Comparison of ENCODE assay signal across 11 cellular contexts in the genomic region with DNA sequence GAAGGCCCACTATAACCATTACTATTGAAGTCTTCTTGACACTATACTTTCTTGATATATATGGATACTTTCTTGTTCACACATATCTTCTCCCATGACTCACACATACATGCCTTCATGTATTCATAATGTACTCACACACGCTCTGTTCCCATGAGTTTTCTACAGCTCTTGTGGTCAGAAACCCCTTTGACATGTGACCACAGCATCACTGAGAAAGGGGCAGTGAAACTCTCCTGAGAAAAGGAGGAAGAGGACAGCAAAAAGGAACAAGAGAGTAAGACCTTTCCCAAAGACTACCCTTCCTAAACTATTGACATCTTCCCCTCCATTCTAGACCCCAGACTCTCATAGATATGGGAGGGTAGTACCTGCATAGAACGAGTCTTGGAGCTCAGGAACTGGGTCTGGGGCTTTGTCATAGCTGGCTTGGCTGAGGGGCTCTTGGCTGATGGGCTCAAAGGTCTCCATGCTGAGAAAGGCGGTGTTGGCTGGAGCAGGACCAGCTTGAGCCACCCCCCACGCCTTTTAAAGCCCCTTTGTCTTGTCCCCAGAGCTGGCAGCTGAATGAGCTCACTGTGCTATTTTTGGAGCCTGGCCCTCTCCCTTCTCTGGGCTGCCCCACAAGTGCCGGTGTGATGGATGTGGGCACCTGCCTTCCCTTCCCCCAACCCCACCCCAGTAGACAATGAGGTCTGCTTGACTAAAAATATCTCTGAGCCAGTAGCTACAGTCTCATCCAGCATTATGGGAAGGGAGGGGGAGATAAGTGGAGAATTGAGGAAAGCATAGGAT. TPM values are rescaled to one million over a fixed set of nuclear protein-coding genes. Genes with fewer than 3 reads are reported as not detected.
DNase-seq lines count a peak whose midpoint lies in the region; ATAC-seq and TF ChIP-seq lines count a peak whose summit lies in the region.
"Had no signal": no experiment of that assay in that cellular context is flagged by ENCODE, and none has a peak within 500 bp of the region (broad histone marks: within the 10 kb centered on the region; RNA-seq: fewer than 3 reads in every experiment).

No MANE protein-coding gene starts in this region.

- intact Hi-C loops in Right ventricle myocardium inferior (cut with DNase I) (loop anchor here (5.0 kb wide), 1 partner anchor 67 kb away; no protein-coding TSS in a partner anchor), tibial artery (cut with DNase I; ENCODE audit: low total_unique reads) (no loop called here)
- intact Hi-C loops in activated CD4-positive, alpha-beta T cell treated with anti-CD3 and anti-CD28 coated beads, Interleukin-2, amount 10 ng/mL, durations not matched to agents 24 days and 14 days (cut with micrococcal nuclease), result no loop called here

- peaks cover 3% of the 10 kb centered on the region for H3K27me3 Mint-ChIP-seq in activated naive CD8-positive, alpha-beta T cell treated with anti-CD3 and anti-CD28 coated beads, Interleukin-2, amount 50 U/mL, for 24 hours
- H3K27me3 Mint-ChIP-seq in activated naive CD8-positive, alpha-beta T cell treated with anti-CD3 and anti-CD28 coated beads for 36 hours, result peaks cover 13% of the 10 kb centered on the region
- peaks cover 3% of the 10 kb centered on the region for H3K27me3 Mint-ChIP-seq in activated CD4-positive, alpha-beta T cell treated with anti-CD3 and anti-CD28 coated beads, Interleukin-2, amount 10 ng/mL, durations not matched to agents 24 days and 14 days

- H3K4me3 ChIP-seq in tibial artery, result no peak overlapping the region

- H3K36me3 ChIP-seq in tibial artery, result no peaks in the 10 kb centered on the region

- TF ChIP-seq CTCF in tibial artery (IDR thresholded peaks at IDR 0.05), result no peak

- no peaks in the 10 kb centered on the region for H3K36me3 Mint-ChIP-seq in activated naive CD8-positive, alpha-beta T cell treated with anti-CD3 and anti-CD28 coated beads, Interleukin-2, amount 50 U/mL, for 24 hours (ENCODE audit: low read depth)
- H3K36me3 Mint-ChIP-seq in activated naive CD8-positive, alpha-beta T cell treated with anti-CD3 and anti-CD28 coated beads for 36 hours, result no peaks in the 10 kb centered on the region
- no peaks in the 10 kb centered on the region for H3K36me3 Mint-ChIP-seq in activated CD4-positive, alpha-beta T cell treated with anti-CD3 and anti-CD28 coated beads, Interleukin-2, amount 10 ng/mL, durations not matched to agents 24 days and 14 days (ENCODE audit: low read depth)
- H3K36me3 Mint-ChIP-seq: activated naive CD8-positive, alpha-beta T cell treated with anti-CD3 and anti-CD28 coated beads, Interleukin-2, amount 10 ng/mL, durations not matched to agents 7 days and 5 days had no signal

- no peak for DNase-seq in activated naive CD8-positive, alpha-beta T cell treated with anti-CD3 and anti-CD28 coated beads, Interleukin-2, amount 50 U/mL, for 24 hours
- DNase-seq in activated naive CD8-positive, alpha-beta T cell treated with anti-CD3 and anti-CD28 coated beads for 36 hours, result no peak
- DNase-seq in NOMO-1 treated with DMSO at 0.1 percent for 48 hours (lab: John Stamatoyannopoulos, UW; ENCODE audit: unreplicated experiment), result peak; percentile 92
- no peak for DNase-seq in Right ventricle myocardium inferior (ENCODE audit: missing footprints)
- no peak for DNase-seq in tibial artery
- no peak for DNase-seq in activated CD4-positive, alpha-beta T cell treated with anti-CD3 and anti-CD28 coated beads, Interleukin-2, amount 10 ng/mL, durations not matched to agents 24 days and 14 days
- DNase-seq in 8988T, result no peak
- DNase-seq in HT-29 (ENCODE audit: low spot score), result no peak
- DNase-seq: activated naive CD8-positive, alpha-beta T cell treated with anti-CD3 and anti-CD28 coated beads, Interleukin-2, amount 10 ng/mL, durations not matched to agents 7 days and 5 days; CD4-positive, alpha-beta T cell; SW 1271 had no signal

- peak overlapping the region; percentile 8 to 41 for H3K27ac ChIP-seq in tibial artery

- H3K4me3 Mint-ChIP-seq in activated naive CD8-positive, alpha-beta T cell treated with anti-CD3 and anti-CD28 coated beads, Interleukin-2, amount 50 U/mL, for 24 hours, result no peak overlapping the region
- H3K4me3 Mint-ChIP-seq in activated naive CD8-positive, alpha-beta T cell treated with anti-CD3 and anti-CD28 coated beads for 36 hours, result no peak overlapping the region
- no peak overlapping the region for H3K4me3 Mint-ChIP-seq in activated CD4-positive, alpha-beta T cell treated with anti-CD3 and anti-CD28 coated beads, Interleukin-2, amount 10 ng/mL, durations not matched to agents 24 days and 14 days
- H3K4me3 Mint-ChIP-seq: activated naive CD8-positive, alpha-beta T cell treated with anti-CD3 and anti-CD28 coated beads, Interleukin-2, amount 10 ng/mL, durations not matched to agents 7 days and 5 days; CD4-positive, alpha-beta T cell had no signal

- peaks cover 13% of the 10 kb centered on the region for H3K4me1 Mint-ChIP-seq in activated naive CD8-positive, alpha-beta T cell treated with anti-CD3 and anti-CD28 coated beads, Interleukin-2, amount 50 U/mL, for 24 hours
- peaks cover 9% of the 10 kb centered on the region for H3K4me1 Mint-ChIP-seq in activated naive CD8-positive, alpha-beta T cell treated with anti-CD3 and anti-CD28 coated beads for 36 hours
- peaks cover 6% of the 10 kb centered on the region for H3K4me1 Mint-ChIP-seq in activated CD4-positive, alpha-beta T cell treated with anti-CD3 and anti-CD28 coated beads, Interleukin-2, amount 10 ng/mL, durations not matched to agents 24 days and 14 days

- no peaks in the 10 kb centered on the region for H3K27me3 ChIP-seq in tibial artery

- peaks cover 4 to 44% (median 17%) of the 10 kb centered on the region in 4 donors for H3K4me1 ChIP-seq in tibial artery

- no peaks in the 10 kb centered on the region for H3K9me3 ChIP-seq in tibial artery

- no peak overlapping the region for H3K27ac Mint-ChIP-seq in activated naive CD8-positive, alpha-beta T cell treated with anti-CD3 and anti-CD28 coated beads, Interleukin-2, amount 50 U/mL, for 24 hours
- no peak overlapping the region for H3K27ac Mint-ChIP-seq in activated naive CD8-positive, alpha-beta T cell treated with anti-CD3 and anti-CD28 coated beads for 36 hours
- H3K27ac Mint-ChIP-seq in activated CD4-positive, alpha-beta T cell treated with anti-CD3 and anti-CD28 coated beads, Interleukin-2, amount 10 ng/mL, durations not matched to agents 24 days and 14 days, result no peak overlapping the region
- H3K27ac Mint-ChIP-seq: activated naive CD8-positive, alpha-beta T cell treated with anti-CD3 and anti-CD28 coated beads, Interleukin-2, amount 10 ng/mL, durations not matched to agents 7 days and 5 days; CD4-positive, alpha-beta T cell had no signal

- ATAC-seq in activated naive CD8-positive, alpha-beta T cell treated with anti-CD3 and anti-CD28 coated beads, Interleukin-2, amount 50 U/mL, for 24 hours, result peak; percentile 54
- peak; percentile 56 for ATAC-seq in Right ventricle myocardium inferior

- H3K9me3 Mint-ChIP-seq in activated naive CD8-positive, alpha-beta T cell treated with anti-CD3 and anti-CD28 coated beads, Interleukin-2, amount 50 U/mL, for 24 hours, result no peaks in the 10 kb centered on the region
- no peaks in the 10 kb centered on the region for H3K9me3 Mint-ChIP-seq in activated naive CD8-positive, alpha-beta T cell treated with anti-CD3 and anti-CD28 coated beads for 36 hours
- H3K9me3 Mint-ChIP-seq in activated CD4-positive, alpha-beta T cell treated with anti-CD3 and anti-CD28 coated beads, Interleukin-2, amount 10 ng/mL, durations not matched to agents 24 days and 14 days, result no peaks in the 10 kb centered on the region
- H3K9me3 Mint-ChIP-seq: activated naive CD8-positive, alpha-beta T cell treated with anti-CD3 and anti-CD28 coated beads, Interleukin-2, amount 10 ng/mL, durations not matched to agents 7 days and 5 days; CD4-positive, alpha-beta T cell had no signal

RNA-seq across cellular contexts. Expression of gene SYNPO2L, which starts 5.1 kb away (rescaled TPM):
- total RNA-seq in activated naive CD8-positive, alpha-beta T cell treated with anti-CD3 and anti-CD28 coated beads for 36 hours, result not detected
- total RNA-seq in Right ventricle myocardium inferior, result 232 TPM
- total RNA-seq in activated CD4-positive, alpha-beta T cell treated with anti-CD3 and anti-CD28 coated beads, Interleukin-2, amount 10 ng/mL, durations not matched to agents 24 days and 14 days, result 0.05 TPM in 1 of 2 replicates, not detected in the other
- not detected in 2 replicates for total RNA-seq in HT-29 (2014; rRNA removed; shearing (Covaris generic))
- total RNA-seq: activated naive CD8-positive, alpha-beta T cell treated with anti-CD3 and anti-CD28 coated beads, Interleukin-2, amount 10 ng/mL, durations not matched to agents 7 days and 5 days; CD4-positive, alpha-beta T cell had no signal

RNA-seq across cellular contexts. Expression of gene MYOZ1, which starts 9.5 kb away (rescaled TPM):
- total RNA-seq in activated naive CD8-positive, alpha-beta T cell treated with anti-CD3 and anti-CD28 coated beads for 36 hours, result not detected
- total RNA-seq in Right ventricle myocardium inferior, result 0.51 TPM
- total RNA-seq in activated CD4-positive, alpha-beta T cell treated with anti-CD3 and anti-CD28 coated beads, Interleukin-2, amount 10 ng/mL, durations not matched to agents 24 days and 14 days, result not detected in 2 replicates
- total RNA-seq in HT-29 (2014; rRNA removed; shearing (Covaris generic)), result not detected in 2 replicates
- total RNA-seq: activated naive CD8-positive, alpha-beta T cell treated with anti-CD3 and anti-CD28 coated beads, Interleukin-2, amount 10 ng/mL, durations not matched to agents 7 days and 5 days; CD4-positive, alpha-beta T cell had no signal

RNA-seq across cellular contexts. Expression of gene AGAP5, which starts 47.2 kb away (rescaled TPM):
- total RNA-seq in activated naive CD8-positive, alpha-beta T cell treated with anti-CD3 and anti-CD28 coated beads for 36 hours, result 1 to 10 TPM; 5.4 to 6.7 TPM
- 2.6 TPM for total RNA-seq in Right ventricle myocardium inferior
- total RNA-seq in activated CD4-positive, alpha-beta T cell treated with anti-CD3 and anti-CD28 coated beads, Interleukin-2, amount 10 ng/mL, durations not matched to agents 24 days and 14 days, result 10.1 and 13.9 TPM in 2 replicates
- 1.1 and 2.8 TPM in 2 replicates for total RNA-seq in HT-29 (2014; rRNA removed; shearing (Covaris generic))

RNA-seq across cellular contexts. Expression of gene USP54, which starts 59.6 kb away (rescaled TPM):
- 1 to 10 TPM; 7.7 to 8.1 TPM for total RNA-seq in activated naive CD8-positive, alpha-beta T cell treated with anti-CD3 and anti-CD28 coated beads for 36 hours
- total RNA-seq in Right ventricle myocardium inferior, result 29.7 TPM
- 7.3 and 7.8 TPM in 2 replicates for total RNA-seq in activated CD4-positive, alpha-beta T cell treated with anti-CD3 and anti-CD28 coated beads, Interleukin-2, amount 10 ng/mL, durations not matched to agents 24 days and 14 days
- total RNA-seq in HT-29 (2014; rRNA removed; shearing (Covaris generic)), result 43.7 and 44.6 TPM in 2 replicates

Comparison
In these comparisons a context has a peak if more than half of its experiments do, and no peak if none do; other contexts are left out.
1. RNA of gene SYNPO2L, which starts 5.1 kb away (total RNA-seq): 232 TPM in Right ventricle myocardium inferior (single experiment); 0.05 TPM in activated CD4-positive, alpha-beta T cell treated with anti-CD3 and anti-CD28 coated beads, Interleukin-2, amount 10 ng/mL, durations not matched to agents 24 days and 14 days, not detected in activated naive CD8-positive, alpha-beta T cell treated with anti-CD3 and anti-CD28 coated beads for 36 hours and not detected in HT-29; every median in the first group is over 100 times any median in the second.